ENCODE assay signal across 9 cellular contexts in genomic region chr1:207897188-207897587, GRCh38. TPM values are rescaled to one million over a fixed set of nuclear protein-coding genes. Genes with fewer than 3 reads are reported as not detected.
A peak's percentile ranks its signal among the peaks of the same experiment; 100 is the strongest.
DNase-seq lines count a peak whose midpoint lies in the region; ATAC-seq, FAIRE-seq and TF ChIP-seq lines count a peak whose summit lies in the region.
"Had no signal": no experiment of that assay in that cellular context is flagged by ENCODE, and none has a peak within 500 bp of the region (broad histone marks: within the 10 kb centered on the region; RNA-seq: fewer than 3 reads in every experiment).

No MANE protein-coding gene starts in this region.

- H3K9me3 ChIP-seq in heart left ventricle, result no peaks in the 10 kb centered on the region
- H3K9me3 ChIP-seq in right cardiac atrium (ENCODE audit: control insufficient read depth, low read length), result no peaks in the 10 kb centered on the region
- H3K9me3 ChIP-seq in vagina, result no peaks in the 10 kb centered on the region

- no peak for TF ChIP-seq POLR2A in heart left ventricle (IDR thresholded peaks at IDR 0.05)
- TF ChIP-seq POLR2A in vagina (IDR thresholded peaks at IDR 0.05), result no peak

- TF ChIP-seq CTCF in heart left ventricle (IDR thresholded peaks at IDR 0.05) (peak in 11 of 12 donors; percentile 9 to 61 (median 43)), VCaP (conservative IDR thresholded peaks at IDR 0.05) (peak; percentile 66), vagina (IDR thresholded peaks at IDR 0.05) (peak in 1 of 3 experiments; percentile 30)

- WGBS in heart left ventricle, 4 donors, result 23 to 32% (median 30%) methylated on average over 2 of the region's 2 CpGs
- 19% methylated on average over 2 of the region's 2 CpGs for WGBS in right cardiac atrium

- H3K4me1 ChIP-seq in heart left ventricle (peaks cover 0 to 90% (median 34%) of the 10 kb centered on the region in 12 donors), right cardiac atrium (ENCODE audit: control insufficient read depth, insufficient read depth, low read length) (peaks cover 7% of the 10 kb centered on the region), vagina (peaks cover 10% of the 10 kb centered on the region)

- H3K36me3 ChIP-seq in heart left ventricle (peaks cover 0 to 69% (median 10%) of the 10 kb centered on the region in 9 donors), vagina (no peaks in the 10 kb centered on the region)

- intact Hi-C loops in heart left ventricle (cut with DNase I) (loop anchor here in 4 of 10 donors (1.0 to 10.0 kb wide), 4 partner anchors 65 to 348 kb away; partner anchors contain the start of gene PLXNA2 (in 1 of the 4)), right cardiac atrium (cut with DNase I) (loop anchor here in 2 of 4 donors (2.0 to 5.0 kb wide), 2 partner anchors 64 to 65 kb away; no protein-coding TSS in a partner anchor), vagina (cut with DNase I) (no loop called here)

- peak in 2 of 4 donors; percentile 25 to 32 for ATAC-seq in heart left ventricle
- ATAC-seq in right cardiac atrium, result no peak
- no peak for ATAC-seq in GM21447 (IDR thresholded peaks at IDR 0.05; ENCODE audit: unreplicated experiment)
- ATAC-seq in HG02623 (IDR thresholded peaks at IDR 0.05; ENCODE audit: unreplicated experiment), result no peak
- ATAC-seq in GM21423 (IDR thresholded peaks at IDR 0.05; ENCODE audit: unreplicated experiment), result no peak

- no peaks in the 10 kb centered on the region for H3K27me3 ChIP-seq in heart left ventricle
- H3K27me3 ChIP-seq in right cardiac atrium (ENCODE audit: control insufficient read depth, insufficient read depth), result no peaks in the 10 kb centered on the region
- H3K27me3 ChIP-seq in vagina, result no peaks in the 10 kb centered on the region

- peak overlapping the region in 9 of 12 donors; percentile 0 to 44 (median 23) for H3K27ac ChIP-seq in heart left ventricle
- no peak overlapping the region for H3K27ac ChIP-seq in right cardiac atrium (ENCODE audit: low read length)
- peak overlapping the region; percentile 16; the same call in 1 of the 2 replicates for H3K27ac ChIP-seq in VCaP
- peak overlapping the region; percentile 7 for H3K27ac ChIP-seq in vagina

- DNase-seq in heart left ventricle (no peak), right cardiac atrium (no peak), vagina (ENCODE audit: extremely low spot score in 2 of 2) (peak in 1 of 2 donors; percentile 67)
- DNase-seq: effector CD4-positive, alpha-beta T cell had no signal

- H3K4me3 ChIP-seq in heart left ventricle (no peak overlapping the region), right cardiac atrium (ENCODE audit: low read length) (no peak overlapping the region), vagina (no peak overlapping the region)

- peak; percentile 68 for FAIRE-seq in islet of Langerhans (lab: Jason Lieb, UNC)

RNA-seq across cellular contexts. Expression of gene CD34, which starts 13.7 kb away (rescaled TPM):
- total RNA-seq in heart left ventricle (100 to 1,000 TPM in 1 of 9 donors, 10 to 100 TPM in 8; 43.6 to 103 (median 63.8) TPM), right cardiac atrium (100 to 1,000 TPM in 3 of 4 donors, 10 to 100 TPM in 1; 81.8 to 170 (median 123) TPM), vagina (57.5 TPM)
- polyA plus RNA-seq in heart left ventricle (10 to 100 TPM; 37.4 to 41.8 TPM), right cardiac atrium (87.4 TPM)
